ENCODE assay signal across 24 cellular contexts in the genomic region with DNA sequence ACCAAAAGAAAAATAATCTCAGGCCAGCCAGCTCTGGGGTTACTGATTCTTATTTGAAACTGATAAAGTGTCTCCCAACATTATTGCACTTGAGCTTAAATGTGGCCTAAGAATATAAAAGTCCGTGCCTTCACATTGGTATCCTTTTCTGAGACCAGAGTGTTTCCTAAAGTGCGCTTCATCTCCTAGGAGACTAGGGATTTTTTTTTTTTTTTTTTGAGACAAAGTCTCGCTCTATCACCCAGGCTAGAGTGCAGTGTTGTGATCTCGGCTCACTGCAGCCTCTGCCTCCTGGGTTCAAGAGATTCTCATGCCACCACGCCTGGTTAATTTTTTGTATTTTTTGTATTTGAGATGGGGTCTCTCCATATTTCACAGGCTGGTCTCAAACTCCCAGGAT. TPM values are rescaled to one million over a fixed set of nuclear protein-coding genes. Genes with fewer than 3 reads are reported as not detected.
"Had no signal": no experiment of that assay in that cellular context is flagged by ENCODE, and none has a peak within 500 bp of the region (broad histone marks: within the 10 kb centered on the region; RNA-seq: fewer than 3 reads in every experiment).

No MANE protein-coding gene starts in this region.

- H3K27ac ChIP-seq: colonic mucosa, heart right ventricle, left ventricle myocardium inferior, lower lobe of right lung, neutrophil, psoas muscle, spleen, tibial artery, upper lobe of left lung, vagina had no signal

- H3K36me3 ChIP-seq: colonic mucosa, heart right ventricle, left ventricle myocardium inferior, lower lobe of right lung, neutrophil, spleen, tibial artery, upper lobe of left lung, vagina had no signal

- H3K27ac Mint-ChIP-seq: endodermal cell; memory B cell; nephron; stimulated activated memory B cell treated with anti-CD40 and anti-IgM and Interleukin-4, amounts not matched to agents 10 μg/mL and 1 μg/mL and 100 μg/mL, for 72 hours; stimulated activated naive CD8-positive, alpha-beta T cell treated with anti-CD3 and anti-CD28 coated beads, Interleukin-15, Interleukin-2, amounts not matched to agents 100 ng/mL and 50 ng/mL, for 24 hours had no signal

- H3K4me3 ChIP-seq: colonic mucosa, heart right ventricle, left ventricle myocardium inferior, lower lobe of right lung, psoas muscle, spleen, tibial artery, upper lobe of left lung, vagina had no signal

- H3K9me3 Mint-ChIP-seq: endodermal cell; memory B cell; nephron; stimulated activated naive CD8-positive, alpha-beta T cell treated with anti-CD3 and anti-CD28 coated beads, Interleukin-15, Interleukin-2, amounts not matched to agents 100 ng/mL and 50 ng/mL, for 24 hours had no signal

- H3K4me1 ChIP-seq: colonic mucosa, left ventricle myocardium inferior, lower lobe of right lung, psoas muscle, tibial artery, upper lobe of left lung, vagina had no signal

- ATAC-seq: heart right ventricle; lower lobe of right lung; psoas muscle; sciatic nerve; stimulated activated memory B cell treated with anti-CD40 and anti-IgM and Interleukin-4, amounts not matched to agents 10 μg/mL and 1 μg/mL and 100 μg/mL, for 72 hours had no signal

- H3K36me3 Mint-ChIP-seq: memory B cell; stimulated activated memory B cell treated with anti-CD40 and anti-IgM and Interleukin-4, amounts not matched to agents 10 μg/mL and 1 μg/mL and 100 μg/mL, for 72 hours had no signal

- H3K27me3 ChIP-seq: heart right ventricle, tibial artery, upper lobe of left lung, vagina had no signal

- DNase-seq: colonic mucosa; effector CD4-positive, alpha-beta T cell; foreskin melanocyte; heart right ventricle; hypothalamus; left ventricle myocardium inferior; lower lobe of right lung; midbrain; psoas muscle; spleen; stimulated activated CD4-positive, alpha-beta T cell treated with anti-CD3 and anti-CD28 coated beads, Interleukin-15, amount 100 ng/mL, for 24 hours; stimulated activated CD4-positive, alpha-beta T cell treated with anti-CD3 and anti-CD28 coated beads, Interleukin-1b, Interleukin-23, amount 100 ng/mL, for 48 hours; stimulated activated CD4-positive, alpha-beta T cell treated with anti-CD3 and anti-CD28 coated beads, Interleukin-4, amount 100 ng/mL, for 24 hours; tibial artery; upper lobe of left lung had no signal

- H3K9me3 ChIP-seq: colonic mucosa, heart right ventricle, left ventricle myocardium inferior, lower lobe of right lung, neutrophil, psoas muscle, spleen, tibial artery, upper lobe of left lung, vagina had no signal

- H3K4me1 Mint-ChIP-seq: endodermal cell; stimulated activated memory B cell treated with anti-CD40 and anti-IgM and Interleukin-4, amounts not matched to agents 10 μg/mL and 1 μg/mL and 100 μg/mL, for 72 hours had no signal

- H3K4me3 Mint-ChIP-seq: endodermal cell; memory B cell; nephron; stimulated activated memory B cell treated with anti-CD40 and anti-IgM and Interleukin-4, amounts not matched to agents 10 μg/mL and 1 μg/mL and 100 μg/mL, for 72 hours; stimulated activated naive CD8-positive, alpha-beta T cell treated with anti-CD3 and anti-CD28 coated beads, Interleukin-15, Interleukin-2, amounts not matched to agents 100 ng/mL and 50 ng/mL, for 24 hours had no signal

RNA-seq across cellular contexts. Expression of gene KCNIP1, which starts 23.5 kb away (rescaled TPM):
- total RNA-seq: endodermal cell, osteoblast, psoas muscle, vagina had no signal
